In the genomic region with DNA sequence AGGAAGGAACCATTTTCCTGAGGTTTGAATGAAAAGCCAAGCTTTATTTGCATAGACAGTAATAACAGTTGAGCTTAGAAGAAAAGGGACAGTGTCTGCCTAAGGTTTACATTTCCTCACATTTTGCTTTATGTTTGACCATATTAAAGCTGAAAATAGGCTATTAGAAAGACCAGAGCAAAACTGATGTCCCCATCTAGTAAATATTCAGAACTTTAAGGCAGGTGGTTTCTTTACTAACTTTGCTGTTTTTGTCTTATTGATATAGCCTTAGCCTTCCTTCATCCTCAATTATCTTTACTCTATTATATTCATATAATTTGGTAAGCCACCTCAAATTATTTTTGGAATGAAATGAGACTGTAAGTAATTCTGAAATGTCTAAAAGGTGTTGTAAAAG, we compare ENCODE assay signal across 21 cellular contexts. TPM values are rescaled to one million over a fixed set of nuclear protein-coding genes. Genes with fewer than 3 reads are reported as not detected.
"Had no signal": no experiment of that assay in that cellular context is flagged by ENCODE, and none has a peak within 500 bp of the region (broad histone marks: within the 10 kb centered on the region; RNA-seq: fewer than 3 reads in every experiment).

No MANE protein-coding gene starts in this region.

- H3K4me2 ChIP-seq: neural progenitor cell had no signal

- ATAC-seq: left lobe of liver; mucosa of descending colon; natural killer cell treated with Interleukin-12 subunit alpha and Interleukin-12 subunit beta and Interleukin-15 and Interleukin-18, amount 100 ng/mL, for 72 hours; right cardiac atrium; stimulated activated naive B cell treated with anti-CD40 and anti-IgM and Interleukin-4, amounts not matched to agents 10 μg/mL and 1 μg/mL and 100 μg/mL, for 72 hours had no signal

- H3K27ac ChIP-seq: neural progenitor cell, parathyroid adenoma, thoracic aorta had no signal

- H3K79me2 ChIP-seq: parathyroid adenoma had no signal

- H3K4me1 ChIP-seq: parathyroid adenoma, prostate gland had no signal

- H3K36me3 ChIP-seq: neural progenitor cell, prostate gland, thoracic aorta, tibial nerve had no signal

- H3K9me3 ChIP-seq: mucosa of descending colon, prostate gland, thoracic aorta, tibial nerve had no signal

- H3K27me3 ChIP-seq: neural progenitor cell, tibial nerve had no signal

- H3K9ac ChIP-seq: neural progenitor cell, parathyroid adenoma had no signal

- H2AFZ ChIP-seq: neural progenitor cell, parathyroid adenoma had no signal

- DNase-seq: cortex of kidney; effector CD4-positive, alpha-beta T cell; head of caudate nucleus; mucosa of descending colon; naive B cell; right cardiac atrium; stimulated activated CD4-positive, alpha-beta T cell treated with anti-CD3 and anti-CD28 coated beads, Interleukin-15, amount 100 ng/mL, for 24 hours; stimulated activated CD4-positive, alpha-beta T cell treated with anti-CD3 and anti-CD28 coated beads, Interleukin-2, amount 100 ng/mL, for 48 hours; stimulated activated naive B cell treated with anti-CD40 and anti-IgM and Interleukin-4, amounts not matched to agents 10 μg/mL and 1 μg/mL and 100 μg/mL, for 72 hours had no signal

- H3K4me3 ChIP-seq: lung, mucosa of descending colon, neural progenitor cell, prostate gland, skin epidermis, thoracic aorta, tibial nerve had no signal

RNA-seq across cellular contexts. Expression of a gene that starts 53.6 kb away (rescaled TPM):
- total RNA-seq: fibroblast of villous mesenchyme, mesothelial cell of epicardium, renal cortical epithelial cell had no signal
